10 cellular contexts compared by ENCODE assay signal in the genomic region with DNA sequence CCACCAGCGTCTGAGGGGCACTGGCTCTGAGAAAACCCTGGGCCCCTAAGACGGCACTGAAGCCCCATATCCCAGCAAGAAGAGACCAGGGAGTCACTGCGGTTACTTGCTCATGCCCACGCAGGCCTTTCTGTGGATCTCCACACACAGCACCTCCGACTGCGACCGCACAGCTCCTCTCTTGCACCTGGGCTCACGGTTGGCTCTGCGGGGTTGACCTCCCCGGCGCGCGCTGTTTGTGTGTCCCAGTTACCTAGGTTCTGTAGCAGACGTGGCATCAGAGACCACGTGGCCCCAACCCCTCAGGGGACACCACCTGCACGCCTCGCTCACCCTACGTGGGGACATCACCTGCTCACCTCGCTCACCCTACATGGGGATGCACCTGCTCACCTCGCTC. TPM values are rescaled to one million over a fixed set of nuclear protein-coding genes. Genes with fewer than 3 reads are reported as not detected.
A peak's percentile ranks its signal among the peaks of the same experiment; 100 is the strongest.
DNase-seq lines count a peak whose midpoint lies in the region; ATAC-seq and TF ChIP-seq lines count a peak whose summit lies in the region.
"Had no signal": no experiment of that assay in that cellular context is flagged by ENCODE, and none has a peak within 500 bp of the region (broad histone marks: within the 10 kb centered on the region; RNA-seq: fewer than 3 reads in every experiment).

No MANE protein-coding gene starts in this region.

- H3K9me3 Mint-ChIP-seq in activated B cell treated with CpG ODN at 0.5 μM for 24 hours (no peaks in the 10 kb centered on the region), nephron progenitor cell (no peaks in the 10 kb centered on the region)
- no peaks in the 10 kb centered on the region for H3K9me3 Mint-ChIP-seq in stimulated activated memory B cell treated with anti-CD40 and anti-IgM and Interleukin-4, amounts not matched to agents 10 μg/mL and 1 μg/mL and 100 μg/mL, for 72 hours
- H3K9me3 Mint-ChIP-seq: effector memory CD8-positive, alpha-beta T cell; stimulated activated naive CD8-positive, alpha-beta T cell treated with anti-CD3 and anti-CD28 coated beads, Interleukin-15, Interleukin-2, amounts not matched to agents 100 ng/mL and 50 ng/mL, for 24 hours had no signal

- CTCF ChIA-PET in activated B cell treated with CpG ODN at 0.5 μM for 24 hours (lab: Charles Lee) (interaction anchor here (1.1 to 1.2 kb wide), 2 partner anchors 12 to 26 kb away, joined by 4 to 7 read pairs; no protein-coding TSS in a partner anchor), HEK293T (lab: Yijun Ruan, JAX) (no interaction called here)

- H3K4me3 Mint-ChIP-seq in activated B cell treated with CpG ODN at 0.5 μM for 24 hours (no peak overlapping the region), nephron progenitor cell (no peak overlapping the region)
- H3K4me3 Mint-ChIP-seq in stimulated activated memory B cell treated with anti-CD40 and anti-IgM and Interleukin-4, amounts not matched to agents 10 μg/mL and 1 μg/mL and 100 μg/mL, for 72 hours: no peak overlapping the region
- H3K4me3 Mint-ChIP-seq: stimulated activated naive CD8-positive, alpha-beta T cell treated with anti-CD3 and anti-CD28 coated beads, Interleukin-15, Interleukin-2, amounts not matched to agents 100 ng/mL and 50 ng/mL, for 24 hours had no signal

- H3K27me3 Mint-ChIP-seq in activated B cell treated with CpG ODN at 0.5 μM for 24 hours (no peaks in the 10 kb centered on the region), nephron progenitor cell (ENCODE audit: low read depth, poor library complexity) (peaks cover 2% of the 10 kb centered on the region)
- H3K27me3 Mint-ChIP-seq in stimulated activated memory B cell treated with anti-CD40 and anti-IgM and Interleukin-4, amounts not matched to agents 10 μg/mL and 1 μg/mL and 100 μg/mL, for 72 hours: no peaks in the 10 kb centered on the region
- H3K27me3 Mint-ChIP-seq: effector memory CD8-positive, alpha-beta T cell; stimulated activated naive CD8-positive, alpha-beta T cell treated with anti-CD3 and anti-CD28 coated beads, Interleukin-15, Interleukin-2, amounts not matched to agents 100 ng/mL and 50 ng/mL, for 24 hours had no signal

- TF ChIP-seq CTCF in activated B cell treated with CpG ODN at 0.5 μM for 24 hours (IDR thresholded peaks at IDR 0.05): no peak
- no peak for TF ChIP-seq CTCF in nephron progenitor cell (IDR thresholded peaks at IDR 0.05)

- H3K4me1 Mint-ChIP-seq in activated B cell treated with CpG ODN at 0.5 μM for 24 hours (peaks cover 51% of the 10 kb centered on the region), nephron progenitor cell (peaks cover 41% of the 10 kb centered on the region)
- peaks cover 86% of the 10 kb centered on the region for H3K4me1 Mint-ChIP-seq in stimulated activated memory B cell treated with anti-CD40 and anti-IgM and Interleukin-4, amounts not matched to agents 10 μg/mL and 1 μg/mL and 100 μg/mL, for 72 hours

- ATAC-seq in activated B cell treated with CpG ODN at 0.5 μM for 24 hours (ENCODE audit: low read depth) (peak; percentile 25), left colon (no peak)
- ATAC-seq in stimulated activated memory B cell treated with anti-CD40 and anti-IgM and Interleukin-4, amounts not matched to agents 10 μg/mL and 1 μg/mL and 100 μg/mL, for 72 hours: peak; percentile 37
- ATAC-seq: effector memory CD8-positive, alpha-beta T cell had no signal

- DNase-seq in DMS53 (lab: John Stamatoyannopoulos, UW) (peak; percentile 80), DMS53 treated with DMSO at 0.1 percent for 48 hours (lab: John Stamatoyannopoulos, UW; ENCODE audit: unreplicated experiment) (no peak), activated B cell treated with CpG ODN at 0.5 μM for 24 hours (peak; percentile 21), left colon (peak; percentile 3 to 5), HEK293T (ENCODE audit: extremely low spot score) (no peak), NCI-H510A treated with DMSO at 0.1 percent for 48 hours (lab: John Stamatoyannopoulos, UW) (no peak), nephron progenitor cell (no peak)

- intact Hi-C loops in activated B cell treated with CpG ODN at 0.5 μM for 24 hours (cut with micrococcal nuclease): no loop called here
- intact Hi-C loops in left colon (cut with DNase I, micrococcal nuclease): no loop called here

- peaks cover 71% of the 10 kb centered on the region for H3K36me3 Mint-ChIP-seq in activated B cell treated with CpG ODN at 0.5 μM for 24 hours (ENCODE audit: low read depth)
- H3K36me3 Mint-ChIP-seq in stimulated activated memory B cell treated with anti-CD40 and anti-IgM and Interleukin-4, amounts not matched to agents 10 μg/mL and 1 μg/mL and 100 μg/mL, for 72 hours: peaks cover 56% of the 10 kb centered on the region
- H3K36me3 Mint-ChIP-seq in nephron progenitor cell (ENCODE audit: low read depth): peaks cover 23% of the 10 kb centered on the region

- H3K27ac Mint-ChIP-seq in activated B cell treated with CpG ODN at 0.5 μM for 24 hours (peak overlapping the region; percentile 50), nephron progenitor cell (no peak overlapping the region)
- H3K27ac Mint-ChIP-seq in stimulated activated memory B cell treated with anti-CD40 and anti-IgM and Interleukin-4, amounts not matched to agents 10 μg/mL and 1 μg/mL and 100 μg/mL, for 72 hours: peak overlapping the region; percentile 58
- H3K27ac Mint-ChIP-seq: stimulated activated naive CD8-positive, alpha-beta T cell treated with anti-CD3 and anti-CD28 coated beads, Interleukin-15, Interleukin-2, amounts not matched to agents 100 ng/mL and 50 ng/mL, for 24 hours had no signal

- POLR2A ChIA-PET in activated B cell treated with CpG ODN at 0.5 μM for 24 hours (lab: Charles Lee): interaction anchor here (1.0 to 1.9 kb wide), 6 partner anchors 9 to 31 kb away, joined by 3 to 5 read pairs (median 4); a partner anchor contains a TSS
- POLR2A ChIA-PET in HEK293T (lab: Yijun Ruan, JAX): no interaction called here

TF ChIP-seq in HEK293T, 16 proteins besides CTCF, POLR2A, EP300 and RAD21:
- TF ChIP-seq ARNT (IDR thresholded peaks at IDR 0.05) (no peak), FOXM1 (IDR thresholded peaks at IDR 0.05; ENCODE audit: borderline replicate concordance) (no peak), FOXA1 (IDR thresholded peaks at IDR 0.05) (no peak), NFRKB (IDR thresholded peaks at IDR 0.05) (no peak), ZNF384 (IDR thresholded peaks at IDR 0.05) (no peak), HDGF (IDR thresholded peaks at IDR 0.05; ENCODE audit: borderline replicate concordance) (no peak), TARDBP (IDR thresholded peaks at IDR 0.05) (no peak), ELF4 (IDR thresholded peaks at IDR 0.05) (no peak), SP1 (IDR thresholded peaks at IDR 0.05) (no peak), CTBP1 (IDR thresholded peaks at IDR 0.05; ENCODE audit: borderline replicate concordance) (no peak), SUZ12 (IDR thresholded peaks at IDR 0.05) (no peak), FOXK2 (IDR thresholded peaks at IDR 0.05) (no peak), LEF1 (IDR thresholded peaks at IDR 0.05; ENCODE audit: borderline replicate concordance) (no peak)

RNA-seq across cellular contexts. Expression of a gene that starts 12.7 kb away (rescaled TPM):
- 246 and 269 TPM in 2 replicates for total RNA-seq in activated B cell treated with CpG ODN at 0.5 μM for 24 hours
- total RNA-seq in left colon: 10 to 100 TPM; 13.8 to 16.7 TPM

Comparison
In these comparisons a context has a peak if more than half of its experiments do, and no peak if none do; other contexts are left out.
1. DNase-seq: peak in DMS53 (single experiment), activated B cell treated with CpG ODN at 0.5 μM for 24 hours (single experiment) and left colon (2 of 2); none in DMS53 treated with DMSO at 0.1 percent for 48 hours (single experiment), HEK293T (single experiment), NCI-H510A treated with DMSO at 0.1 percent for 48 hours (single experiment) and nephron progenitor cell (single experiment).
2. RNA of a gene that starts 12.7 kb away (total RNA-seq): 246 to 269 TPM in activated B cell treated with CpG ODN at 0.5 μM for 24 hours; 13.8 to 16.7 TPM in left colon; every median in the first group is over 10 times any median in the second.